Comparison of ENCODE assay signal across 16 cellular contexts in the genomic region with DNA sequence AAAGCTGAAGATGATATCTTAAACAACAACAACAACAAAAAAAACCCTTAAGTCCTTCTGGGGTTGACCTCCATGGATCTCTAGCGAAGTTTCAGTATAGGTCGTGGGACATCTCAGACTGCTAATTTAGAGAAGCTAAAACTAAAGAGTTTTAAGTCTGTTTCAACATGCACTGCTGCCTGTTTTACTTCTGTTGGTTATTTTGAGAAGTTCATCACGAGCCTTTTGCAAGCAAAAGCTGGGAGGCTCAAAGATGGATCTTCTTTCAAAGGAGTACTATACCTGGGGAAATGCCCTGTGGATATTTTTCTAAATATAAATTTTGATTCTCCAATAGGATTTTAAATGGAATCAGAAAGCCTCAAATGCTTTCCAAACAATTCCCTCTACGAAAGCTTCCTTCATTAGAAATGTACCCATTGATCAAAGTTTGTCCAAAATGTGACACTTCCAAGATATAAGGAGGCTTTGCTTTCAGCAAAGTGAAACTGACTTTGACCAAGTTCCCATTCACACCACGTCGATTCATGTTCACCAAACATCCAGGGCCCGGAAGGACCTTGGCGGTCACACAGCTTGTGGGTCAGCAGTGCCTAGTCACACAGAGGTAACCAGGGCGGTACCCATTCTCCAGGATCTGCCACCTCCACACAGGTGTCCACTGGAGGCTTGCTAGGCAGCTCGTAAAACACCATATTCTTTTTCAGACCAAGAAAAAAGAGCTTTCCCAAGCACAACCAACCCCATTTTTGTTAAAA.
"Had no signal": no experiment of that assay in that cellular context is flagged by ENCODE, and none has a peak within 500 bp of the region (broad histone marks: within the 10 kb centered on the region; RNA-seq: fewer than 3 reads in every experiment).

No MANE protein-coding gene starts in this region.

- H3K36me3 ChIP-seq: breast epithelium, ovary had no signal

- H3K4me3 ChIP-seq: breast epithelium, ovary, smooth muscle cell had no signal

- H3K9me3 ChIP-seq: breast epithelium, ovary had no signal

- H3K4me1 Mint-ChIP-seq: activated CD4-positive, alpha-beta memory T cell treated with anti-CD3 and anti-CD28 coated beads, Interleukin-2, amount 10 ng/mL, durations not matched to agents 7 days and 5 days; activated CD4-positive, alpha-beta T cell treated with anti-CD3 and anti-CD28 coated beads for 36 hours had no signal

- H3K4me3 Mint-ChIP-seq: activated CD4-positive, alpha-beta memory T cell treated with anti-CD3 and anti-CD28 coated beads, Interleukin-2, amount 10 ng/mL, durations not matched to agents 7 days and 5 days; activated CD4-positive, alpha-beta T cell treated with anti-CD3 and anti-CD28 coated beads for 36 hours; activated naive CD8-positive, alpha-beta T cell; neural crest cell; type B pancreatic cell had no signal

- H3K36me3 Mint-ChIP-seq: activated naive CD8-positive, alpha-beta T cell; type B pancreatic cell had no signal

- DNase-seq: activated CD4-positive, alpha-beta memory T cell treated with anti-CD3 and anti-CD28 coated beads, Interleukin-2, amount 10 ng/mL, durations not matched to agents 7 days and 5 days; activated CD4-positive, alpha-beta T cell treated with anti-CD3 and anti-CD28 coated beads for 36 hours; activated gamma-delta T cell; activated T-cell treated with anti-CD3 and anti-CD28 coated beads, Interleukin-2, amount 50 U/mL, for 48 hours; amygdala; effector CD4-positive, alpha-beta T cell; foreskin melanocyte; islet precursor cell; ovary; T-helper 9 cell had no signal

- ATAC-seq: activated CD4-positive, alpha-beta T cell treated with anti-CD3 and anti-CD28 coated beads for 36 hours had no signal

- H3K4me1 ChIP-seq: breast epithelium had no signal

- H3K27ac ChIP-seq: breast epithelium, ovary, VCaP had no signal

- H3K4me2 ChIP-seq: smooth muscle cell had no signal

- H3K27ac Mint-ChIP-seq: activated CD4-positive, alpha-beta memory T cell treated with anti-CD3 and anti-CD28 coated beads, Interleukin-2, amount 10 ng/mL, durations not matched to agents 7 days and 5 days; activated CD4-positive, alpha-beta T cell treated with anti-CD3 and anti-CD28 coated beads for 36 hours; activated naive CD8-positive, alpha-beta T cell; type B pancreatic cell had no signal

- H3K27me3 ChIP-seq: breast epithelium, ovary had no signal

- H3K9me3 Mint-ChIP-seq: activated CD4-positive, alpha-beta memory T cell treated with anti-CD3 and anti-CD28 coated beads, Interleukin-2, amount 10 ng/mL, durations not matched to agents 7 days and 5 days; neural crest cell; type B pancreatic cell had no signal
